23 cellular contexts compared by ENCODE assay signal in the genomic region with DNA sequence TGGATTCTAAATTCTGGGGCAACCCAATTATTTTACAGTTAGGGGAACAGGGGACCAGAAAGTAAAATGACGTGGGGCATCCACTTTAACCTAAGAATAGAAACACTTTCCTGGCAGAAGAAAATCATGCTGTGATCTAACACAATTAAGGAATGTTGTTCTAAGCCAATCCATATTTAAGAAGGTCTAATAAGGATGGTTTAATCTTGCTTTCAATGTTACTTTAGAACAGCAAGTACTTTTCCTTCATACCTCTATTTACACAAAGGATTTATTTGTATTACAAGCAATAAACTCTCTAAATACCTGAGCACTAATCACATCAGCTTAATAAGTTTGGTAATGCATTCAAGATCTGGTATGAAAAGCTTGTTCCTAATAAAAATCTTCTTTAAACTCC. TPM values are rescaled to one million over a fixed set of nuclear protein-coding genes. Genes with fewer than 3 reads are reported as not detected.
DNase-seq lines count a peak whose midpoint lies in the region; ATAC-seq, FAIRE-seq and TF ChIP-seq lines count a peak whose summit lies in the region.
"Had no signal": no experiment of that assay in that cellular context is flagged by ENCODE, and none has a peak within 500 bp of the region (broad histone marks: within the 10 kb centered on the region; RNA-seq: fewer than 3 reads in every experiment).

No MANE protein-coding gene starts in this region.

- FAIRE-seq in small intestine (lab: Jason Lieb, UNC) = peak; percentile 33
- FAIRE-seq: A549 had no signal

- H3K27ac ChIP-seq in C4-2B (peak overlapping the region; percentile 100), VCaP (peak overlapping the region; percentile 84), left lung (no peak overlapping the region), small intestine (ENCODE audit: low read depth in 1 of 2, low read length in 1 of 2) (no peak overlapping the region)
- H3K27ac ChIP-seq: A549 had no signal

- H3K4me3 ChIP-seq in left lung (no peak overlapping the region), small intestine (ENCODE audit: low read depth in 1 of 2, low read length in 2 of 2) (no peak overlapping the region)
- H3K4me3 ChIP-seq: A549, MG63 had no signal

- no peaks in the 10 kb centered on the region for H3K9me3 ChIP-seq in left lung
- no peaks in the 10 kb centered on the region for H3K9me3 ChIP-seq in small intestine (ENCODE audit: control insufficient read depth, low read depth)
- H3K9me3 ChIP-seq: A549, BE2C, MG63, SK-N-SH had no signal

- ATAC-seq in left lung = peak; percentile 45
- ATAC-seq: A549 had no signal

- peaks cover 0 to 6% of the 10 kb centered on the region in 2 donors for H3K4me1 ChIP-seq in left lung
- peaks cover 0 to 6% of the 10 kb centered on the region in 2 donors for H3K4me1 ChIP-seq in small intestine (ENCODE audit: control insufficient read depth in 2 of 2, insufficient read depth in 1 of 2, low read depth in 1 of 2, low read length in 1 of 2)
- H3K4me1 ChIP-seq: BE2C had no signal

- intact Hi-C loops in left lung (cut with DNase I) = no loop called here

- WGBS in small intestine, 3 donors = 71 to 96% (median 88%) methylated on average over 1 of the region's 1 CpG

- no peaks in the 10 kb centered on the region for H3K36me3 ChIP-seq in left lung
- H3K36me3 ChIP-seq in small intestine (ENCODE audit: control insufficient read depth in 2 of 2, insufficient read depth in 2 of 2, low read length in 2 of 2) = no peaks in the 10 kb centered on the region
- H3K36me3 ChIP-seq: BE2C, MG63 had no signal

- DNase-seq in left lung (no peak), small intestine (no peak), NCI-H1105 treated with DMSO at 0.1 percent for 48 hours (lab: John Stamatoyannopoulos, UW) (no peak), RKO (ENCODE audit: low spot score) (no peak)
- no peak for DNase-seq in stimulated activated CD4-positive, alpha-beta T cell treated with anti-CD3 and anti-CD28 coated beads, Interleukin-2, amount 100 ng/mL, for 48 hours
- DNase-seq: BE2C; CD4-positive, CD25-positive, alpha-beta regulatory T cell; DMS79; H7; HFFc6; Kasumi-1; MG63; NCI-H1048; NCI-H1436; NCI-H1930; NCI-H2227 treated with DMSO at 0.1 percent for 48 hours; NCI-H510A; NK-92 treated with Interleukin-12 subunit alpha and Interleukin-12 subunit beta, amount 100 ng/mL, for 24 hours; SIG-M5; SK-N-SH had no signal

- no peak for TF ChIP-seq CTCF in C4-2B (conservative IDR thresholded peaks at IDR 0.05)
- TF ChIP-seq CTCF in VCaP (conservative IDR thresholded peaks at IDR 0.05) = no peak
- no peak for TF ChIP-seq CTCF in left lung (IDR thresholded peaks at IDR 0.05)

- H3K27me3 ChIP-seq in left lung = no peaks in the 10 kb centered on the region
- no peaks in the 10 kb centered on the region for H3K27me3 ChIP-seq in small intestine (ENCODE audit: control insufficient read depth in 2 of 2, insufficient read depth in 2 of 2, low read length in 2 of 2)
- H3K27me3 ChIP-seq: BE2C, MG63 had no signal

RNA-seq across cellular contexts. Expression of a gene that starts 32.4 kb away (rescaled TPM):
- total RNA-seq in left lung = 1 to 10 TPM; 2.4 to 3.8 TPM
- polyA plus RNA-seq in small intestine = 1 to 10 TPM in 2 of 3 donors, under 1 TPM in 1; 0.39 to 1.6 (median 1.1) TPM
- total RNA-seq: CD4-positive, CD25-positive, alpha-beta regulatory T cell had no signal

Comparison
In these comparisons a context has a peak if more than half of its experiments do, and no peak if none do; other contexts are left out.
1. H3K27ac ChIP-seq: peak in C4-2B (single experiment) and VCaP (single experiment); none in left lung (0 of 2) and small intestine (0 of 2).